ENCODE assay signal across 23 cellular contexts in the genomic region with DNA sequence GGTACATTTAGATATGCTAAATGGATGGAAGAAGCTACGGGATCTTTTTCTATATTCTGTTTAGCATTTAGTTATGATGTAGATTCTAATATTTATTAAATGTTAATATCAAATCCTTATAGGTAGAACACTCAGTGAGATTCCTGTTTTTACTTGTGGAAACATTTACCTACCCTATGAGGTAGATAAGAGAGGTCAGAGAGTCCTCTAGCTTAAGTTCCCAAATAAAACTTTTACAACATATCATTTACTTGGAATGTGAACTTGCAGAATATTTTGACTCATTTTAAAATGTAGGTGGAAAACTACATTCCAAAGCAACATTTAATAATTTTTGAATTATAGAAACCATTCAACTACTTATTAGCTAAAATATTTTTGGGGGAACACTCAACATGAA.
"Had no signal": no experiment of that assay in that cellular context is flagged by ENCODE, and none has a peak within 500 bp of the region (broad histone marks: within the 10 kb centered on the region; RNA-seq: fewer than 3 reads in every experiment).

No MANE protein-coding gene starts in this region.

- H3K36me3 ChIP-seq: adrenal gland, MG63, WERI-Rb-1 had no signal

- DNase-seq: activated CD4-positive, alpha-beta memory T cell treated with anti-CD3 and anti-CD28 coated beads, Interleukin-2, amount 10 ng/mL, durations not matched to agents 7 days and 5 days; activated CD4-positive, alpha-beta T cell treated with anti-CD3 and anti-CD28 coated beads for 36 hours; activated CD4-positive, alpha-beta T cell treated with anti-CD3 and anti-CD28 coated beads, Interleukin-2, amount 50 U/mL, for 1 hour; activated naive CD4-positive, alpha-beta T cell treated with anti-CD3 and anti-CD28 coated beads, Interleukin-2, amount 50 U/mL, for 16 hours; activated naive CD8-positive, alpha-beta T cell treated with anti-CD3 and anti-CD28 coated beads, Interleukin-2, amount 10 ng/mL, durations not matched to agents 7 days and 5 days; adrenal gland; anterior cingulate cortex; MG63; MV-4-11; NCI-H1092 treated with DMSO at 0.1 percent for 48 hours; NCI-H1417 treated with DMSO at 0.1 percent for 48 hours; NCI-H1694; NCI-H2029; NCI-H2107; NCI-H2171 treated with DMSO at 0.1 percent for 48 hours; NCI-H226; NCI-H510A; NCI-H526 treated with DMSO at 0.1 percent for 48 hours; NCI-H82; SIG-M5; T-cell; WERI-Rb-1 had no signal

- H3K9ac ChIP-seq: KMS-11 had no signal

- H3K27me3 ChIP-seq: adrenal gland, MG63 had no signal

- H3K4me2 ChIP-seq: KMS-11 had no signal

- H3K4me3 ChIP-seq: adrenal gland, MG63 had no signal

- ATAC-seq: activated CD4-positive, alpha-beta T cell treated with anti-CD3 and anti-CD28 coated beads for 36 hours had no signal

- H3K27ac ChIP-seq: adrenal gland, KMS-11, WERI-Rb-1 had no signal

- H3K9me3 ChIP-seq: adrenal gland, MG63 had no signal
